In genomic region chr1:61978866-61979265, GRCh38 we compare ENCODE assay signal across 22 cellular contexts.
DNase-seq lines count a peak whose midpoint lies in the region; ATAC-seq and TF ChIP-seq lines count a peak whose summit lies in the region.
"Had no signal": no experiment of that assay in that cellular context is flagged by ENCODE, and none has a peak within 500 bp of the region (broad histone marks: within the 10 kb centered on the region; RNA-seq: fewer than 3 reads in every experiment).

No MANE protein-coding gene starts in this region.

- H3K4me1 ChIP-seq in HEK293 (ENCODE audit: control insufficient read depth, insufficient read depth, low read length), result no peaks in the 10 kb centered on the region

- H3K9me3 ChIP-seq in HEK293 (ENCODE audit: control insufficient read depth, insufficient read depth, low read depth, low read length), result no peaks in the 10 kb centered on the region
- no peaks in the 10 kb centered on the region for H3K9me3 ChIP-seq in SK-N-MC (ENCODE audit: low read depth, low read length)
- H3K9me3 ChIP-seq: HAP-1, SJCRH30 had no signal

- DNase-seq in G401 (ENCODE audit: low spot score) (peak; percentile 36), SK-N-MC (ENCODE audit: low read depth, low spot score) (no peak), renal cortical epithelial cell (ENCODE audit: low read depth) (peak; percentile 28), NCI-H446 (lab: John Stamatoyannopoulos, UW) (no peak)
- no peak for DNase-seq in activated T-cell treated with anti-CD3 and anti-CD28 coated beads, Interleukin-2, amount 50 U/mL, for 48 hours
- DNase-seq: CD4-positive, CD25-positive, alpha-beta regulatory T cell; COR-L47; DMS 273 treated with DMSO at 0.1 percent for 48 hours; DMS79 treated with DMSO at 0.1 percent for 48 hours; KBM-7; MM.1S; NCI-H1048; NCI-H1694 treated with DMSO at 0.1 percent for 48 hours; NCI-H226; NCI-H524; NCI-H82; SJCRH30 had no signal

- no peak for ATAC-seq in SK-N-SH treated with all-trans-retinoic acid at 6 μM for 48 hours
- ATAC-seq: GM12878 had no signal

- no peak for TF ChIP-seq CTCF in HEK293 (tag by site-specific recombination; IDR thresholded peaks at IDR 0.05)

- no peak overlapping the region for H3K4me3 ChIP-seq in HEK293 (ENCODE audit: low read depth, low read length)
- H3K4me3 ChIP-seq in SK-N-MC, result no peak overlapping the region
- H3K4me3 ChIP-seq: GM12878, HAP-1, SJCRH30 had no signal

- in situ Hi-C loops in G401 (cut with HindIII; ENCODE audit: low sequenced_read_pairs), result no loop called here

- CTCF ChIA-PET in HEK293 (lab: Yijun Ruan, JAX), result no interaction called here

- POLR2A ChIA-PET in HEK293 (lab: Yijun Ruan, JAX), result no interaction called here

- H3K9ac ChIP-seq in SK-N-MC (ENCODE audit: insufficient read length), result no peak overlapping the region

- H3K36me3 ChIP-seq in HEK293 (ENCODE audit: control insufficient read depth in 2 of 2, insufficient read depth in 1 of 2, low read length in 2 of 2) (no peaks in the 10 kb centered on the region), SK-N-MC (ENCODE audit: insufficient read depth, low read length) (no peaks in the 10 kb centered on the region)
- H3K36me3 ChIP-seq: HAP-1, SJCRH30 had no signal

- H3K27ac ChIP-seq in HEK293 (ENCODE audit: extremely low read depth, low read depth, low read length), result no peak overlapping the region
- H3K27ac ChIP-seq in SK-N-MC, result peak overlapping the region; percentile 73
- H3K27ac ChIP-seq: HL-60, SJCRH30 had no signal

TF ChIP-seq in HEK293, 187 proteins besides CTCF, POLR2A, EP300 and RAD21:
- TF ChIP-seq KLF9 (tag by site-specific recombination; IDR thresholded peaks at IDR 0.05; ENCODE audit: low read depth), result no peak
- no peak for TF ChIP-seq ZSCAN16 (tag by site-specific recombination; IDR thresholded peaks at IDR 0.05)
- TF ChIP-seq SALL2 (tag by site-specific recombination; IDR thresholded peaks at IDR 0.05; ENCODE audit: borderline replicate concordance), result no peak
- TF ChIP-seq PRDM6 (tag by site-specific recombination; IDR thresholded peaks at IDR 0.05), result 0 out of 2 replicates have a peak, but pooled peaks have one; percentile 13
- no peak for TF ChIP-seq ZNF2 (tag by site-specific recombination; IDR thresholded peaks at IDR 0.05)
- 0 out of 2 replicates have a peak, but pooled peaks have one; percentile 12 for TF ChIP-seq ZNF596 (tag by site-specific recombination; IDR thresholded peaks at IDR 0.05)
- TF ChIP-seq TCF7L2 (IDR thresholded peaks at IDR 0.05; ENCODE audit: borderline replicate concordance, low read depth, low read length), result peak; percentile 20; the same call in 1 of the 2 replicates
- no peak for TF ChIP-seq ZNF114 (tag by site-specific recombination; IDR thresholded peaks at IDR 0.05)
- no peak for TF ChIP-seq ELK4 (IDR thresholded peaks at IDR 0.05; ENCODE audit: borderline replicate concordance, low read depth, low read length)
- peak; percentile 69; the same call in 1 of the 2 replicates for TF ChIP-seq FEZF1 (tag by site-specific recombination; IDR thresholded peaks at IDR 0.05)
- TF ChIP-seq, protein P1, sequence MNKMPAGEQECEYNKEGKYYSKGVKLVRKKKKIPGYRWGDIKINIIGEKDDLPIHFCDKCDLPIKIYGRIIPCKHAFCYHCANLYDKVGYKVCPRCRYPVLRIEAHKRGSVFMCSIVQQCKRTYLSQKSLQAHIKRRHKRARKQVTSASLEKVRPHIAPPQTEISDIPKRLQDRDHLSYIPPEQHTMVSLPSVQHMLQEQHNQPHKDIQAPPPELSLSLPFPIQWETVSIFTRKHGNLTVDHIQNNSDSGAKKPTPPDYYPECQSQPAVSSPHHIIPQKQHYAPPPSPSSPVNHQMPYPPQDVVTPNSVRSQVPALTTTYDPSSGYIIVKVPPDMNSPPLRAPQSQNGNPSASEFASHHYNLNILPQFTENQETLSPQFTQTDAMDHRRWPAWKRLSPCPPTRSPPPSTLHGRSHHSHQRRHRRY (tag by site-specific recombination; IDR thresholded peaks at IDR 0.05), result no peak

TF ChIP-seq in SK-N-SH treated with all-trans-retinoic acid at 6 μM for 48 hours, 23 proteins besides CTCF, POLR2A, EP300 and RAD21:
- no peak for TF ChIP-seq OSR1 (CRISPR knock-in tag; IDR thresholded peaks at IDR 0.05)
- TF ChIP-seq ESRRG (CRISPR knock-in tag; IDR thresholded peaks at IDR 0.05), result no peak
- TF ChIP-seq ZFP3 (CRISPR knock-in tag; IDR thresholded peaks at IDR 0.05), result no peak
- TF ChIP-seq SNAI2 (CRISPR knock-in tag; IDR thresholded peaks at IDR 0.05), result no peak
- no peak for TF ChIP-seq CREB5 (CRISPR knock-in tag; IDR thresholded peaks at IDR 0.05; ENCODE audit: low read depth)
- no peak for TF ChIP-seq TCF4 (CRISPR knock-in tag; IDR thresholded peaks at IDR 0.05; ENCODE audit: borderline replicate concordance)
- no peak for TF ChIP-seq BACH2 (CRISPR knock-in tag; IDR thresholded peaks at IDR 0.05; ENCODE audit: borderline replicate concordance)
- TF ChIP-seq, protein P2, sequence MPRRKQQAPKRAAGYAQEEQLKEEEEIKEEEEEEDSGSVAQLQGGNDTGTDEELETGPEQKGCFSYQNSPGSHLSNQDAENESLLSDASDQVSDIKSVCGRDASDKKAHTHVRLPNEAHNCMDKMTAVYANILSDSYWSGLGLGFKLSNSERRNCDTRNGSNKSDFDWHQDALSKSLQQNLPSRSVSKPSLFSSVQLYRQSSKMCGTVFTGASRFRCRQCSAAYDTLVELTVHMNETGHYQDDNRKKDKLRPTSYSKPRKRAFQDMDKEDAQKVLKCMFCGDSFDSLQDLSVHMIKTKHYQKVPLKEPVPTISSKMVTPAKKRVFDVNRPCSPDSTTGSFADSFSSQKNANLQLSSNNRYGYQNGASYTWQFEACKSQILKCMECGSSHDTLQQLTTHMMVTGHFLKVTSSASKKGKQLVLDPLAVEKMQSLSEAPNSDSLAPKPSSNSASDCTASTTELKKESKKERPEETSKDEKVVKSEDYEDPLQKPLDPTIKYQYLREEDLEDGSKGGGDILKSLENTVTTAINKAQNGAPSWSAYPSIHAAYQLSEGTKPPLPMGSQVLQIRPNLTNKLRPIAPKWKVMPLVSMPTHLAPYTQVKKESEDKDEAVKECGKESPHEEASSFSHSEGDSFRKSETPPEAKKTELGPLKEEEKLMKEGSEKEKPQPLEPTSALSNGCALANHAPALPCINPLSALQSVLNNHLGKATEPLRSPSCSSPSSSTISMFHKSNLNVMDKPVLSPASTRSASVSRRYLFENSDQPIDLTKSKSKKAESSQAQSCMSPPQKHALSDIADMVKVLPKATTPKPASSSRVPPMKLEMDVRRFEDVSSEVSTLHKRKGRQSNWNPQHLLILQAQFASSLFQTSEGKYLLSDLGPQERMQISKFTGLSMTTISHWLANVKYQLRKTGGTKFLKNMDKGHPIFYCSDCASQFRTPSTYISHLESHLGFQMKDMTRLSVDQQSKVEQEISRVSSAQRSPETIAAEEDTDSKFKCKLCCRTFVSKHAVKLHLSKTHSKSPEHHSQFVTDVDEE (CRISPR knock-in tag; IDR thresholded peaks at IDR 0.05), result no peak
- TF ChIP-seq ZFP30 (CRISPR knock-in tag; IDR thresholded peaks at IDR 0.05), result no peak
- TF ChIP-seq, protein P3, sequence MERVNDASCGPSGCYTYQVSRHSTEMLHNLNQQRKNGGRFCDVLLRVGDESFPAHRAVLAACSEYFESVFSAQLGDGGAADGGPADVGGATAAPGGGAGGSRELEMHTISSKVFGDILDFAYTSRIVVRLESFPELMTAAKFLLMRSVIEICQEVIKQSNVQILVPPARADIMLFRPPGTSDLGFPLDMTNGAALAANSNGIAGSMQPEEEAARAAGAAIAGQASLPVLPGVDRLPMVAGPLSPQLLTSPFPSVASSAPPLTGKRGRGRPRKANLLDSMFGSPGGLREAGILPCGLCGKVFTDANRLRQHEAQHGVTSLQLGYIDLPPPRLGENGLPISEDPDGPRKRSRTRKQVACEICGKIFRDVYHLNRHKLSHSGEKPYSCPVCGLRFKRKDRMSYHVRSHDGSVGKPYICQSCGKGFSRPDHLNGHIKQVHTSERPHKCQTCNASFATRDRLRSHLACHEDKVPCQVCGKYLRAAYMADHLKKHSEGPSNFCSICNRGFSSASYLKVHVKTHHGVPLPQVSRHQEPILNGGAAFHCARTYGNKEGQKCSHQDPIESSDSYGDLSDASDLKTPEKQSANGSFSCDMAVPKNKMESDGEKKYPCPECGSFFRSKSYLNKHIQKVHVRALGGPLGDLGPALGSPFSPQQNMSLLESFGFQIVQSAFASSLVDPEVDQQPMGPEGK (CRISPR knock-in tag; IDR thresholded peaks at IDR 0.05; ENCODE audit: borderline replicate concordance), result no peak
- no peak for TF ChIP-seq GLIS3 (CRISPR knock-in tag; IDR thresholded peaks at IDR 0.05)

Comparison
In these comparisons a context has a peak if more than half of its experiments do, and no peak if none do; other contexts are left out.
1. DNase-seq: peak in G401 (single experiment) and renal cortical epithelial cell (single experiment); none in SK-N-MC (single experiment), NCI-H446 (0 of 2) and activated T-cell treated with anti-CD3 and anti-CD28 coated beads, Interleukin-2, amount 50 U/mL, for 48 hours (0 of 2).